4 cellular contexts compared by ENCODE assay signal in the genomic region with DNA sequence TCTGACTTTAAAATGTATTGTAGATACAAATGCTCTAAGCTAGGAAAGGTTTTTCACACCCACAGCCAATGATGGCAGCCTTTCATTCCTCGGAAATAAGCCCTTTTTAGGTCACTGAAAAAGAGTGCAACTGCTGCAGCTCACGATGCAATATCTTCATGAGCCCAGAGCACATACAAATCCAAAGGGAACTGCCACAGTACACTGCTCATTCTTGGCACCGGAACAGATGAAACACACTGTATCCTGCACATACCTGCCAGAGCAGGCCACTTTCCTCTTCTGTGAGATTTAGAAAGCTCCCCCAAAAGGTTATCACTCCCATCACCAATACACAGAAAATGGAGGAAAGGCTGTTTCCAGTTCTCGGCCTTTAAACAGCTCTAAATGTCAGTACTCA. TPM values are rescaled to one million over a fixed set of nuclear protein-coding genes. Genes with fewer than 3 reads are reported as not detected.
"Had no signal": no experiment of that assay in that cellular context is flagged by ENCODE, and none has a peak within 500 bp of the region (broad histone marks: within the 10 kb centered on the region; RNA-seq: fewer than 3 reads in every experiment).

No MANE protein-coding gene starts in this region.

RNA-seq across cellular contexts. Expression of gene NUTM1, which starts 37.4 kb away (rescaled TPM):
- total RNA-seq: HepG2, HT-29, HT1080, IMR-90 had no signal
